8 cellular contexts compared by ENCODE assay signal in genomic region chr22:40179535-40179934, GRCh38. TPM values are rescaled to one million over a fixed set of nuclear protein-coding genes. Genes with fewer than 3 reads are reported as not detected.
DNase-seq lines count a peak whose midpoint lies in the region; ATAC-seq and TF ChIP-seq lines count a peak whose summit lies in the region.

No MANE protein-coding gene starts in this region.

- POLR2A ChIA-PET in SK-N-SH (lab: Yijun Ruan, JAX), result no interaction called here

- DNase-seq in SK-N-SH, result no peak
- DNase-seq in activated naive CD4-positive, alpha-beta T cell treated with anti-CD3 and anti-CD28 coated beads, Interleukin-2, amount 50 U/mL, for 72 hours (ENCODE audit: low spot score in 2 of 2), result no peak
- no peak for DNase-seq in immature natural killer cell
- no peak for DNase-seq in hypothalamus (lab: John Stamatoyannopoulos, UW)

- TF ChIP-seq CTCF in SK-N-SH (IDR thresholded peaks at IDR 0.05), result no peak

- peak overlapping the region; percentile 92 to 96 for H3K27ac Mint-ChIP-seq in activated naive CD4-positive, alpha-beta T cell treated with anti-CD3 and anti-CD28 coated beads, Interleukin-2, amount 50 U/mL, for 72 hours
- H3K27ac Mint-ChIP-seq in immature natural killer cell, result peak overlapping the region; percentile 85 to 95 (median 90)

- no peak for TF ChIP-seq RAD21 in SK-N-SH (IDR thresholded peaks at IDR 0.05; ENCODE audit: low read length)

- H3K4me1 ChIP-seq in SK-N-SH (ENCODE audit: control insufficient read depth in 1 of 2, insufficient read depth in 2 of 2, low read depth in 1 of 2, low read length in 1 of 2) (peaks cover 11 to 13% of the 10 kb centered on the region in 2 experiments; a peak in 3 of 4 replicates), stomach smooth muscle (ENCODE audit: control insufficient read depth, insufficient read depth, low read length) (peaks cover 38% of the 10 kb centered on the region)

- H3K4me2 ChIP-seq in SK-N-SH, result peak overlapping the region; percentile 74

- H3K9me3 Mint-ChIP-seq in activated naive CD4-positive, alpha-beta T cell treated with anti-CD3 and anti-CD28 coated beads, Interleukin-2, amount 50 U/mL, for 72 hours, result peaks cover 0 to 6% of the 10 kb centered on the region in 2 donors
- H3K9me3 Mint-ChIP-seq in immature natural killer cell, result no peaks in the 10 kb centered on the region

- no peak overlapping the region for H2AFZ ChIP-seq in SK-N-SH (ENCODE audit: low read depth)

- H3K9ac ChIP-seq in SK-N-SH (peak overlapping the region; percentile 94), stomach smooth muscle (ENCODE audit: low read length in 2 of 2) (peak overlapping the region; percentile 81 to 93)

- H3K4me3 ChIP-seq in SK-N-SH (ENCODE audit: low read depth in 2 of 2, low read length in 1 of 2) (peak overlapping the region; percentile 58 to 74), stomach smooth muscle (ENCODE audit: low read length in 2 of 2) (peak overlapping the region; percentile 86 to 93)

- peak overlapping the region; percentile 82 to 89; a peak in 3 of 4 replicates for H3K27ac ChIP-seq in SK-N-SH (ENCODE audit: low read depth in 2 of 2, low read length in 1 of 2)
- peak overlapping the region; percentile 77 for H3K27ac ChIP-seq in stomach smooth muscle (ENCODE audit: low read length)

- peaks cover 20 to 30% of the 10 kb centered on the region in 2 donors for H3K36me3 Mint-ChIP-seq in activated naive CD4-positive, alpha-beta T cell treated with anti-CD3 and anti-CD28 coated beads, Interleukin-2, amount 50 U/mL, for 72 hours
- no peaks in the 10 kb centered on the region for H3K36me3 Mint-ChIP-seq in immature natural killer cell

- H3K79me2 ChIP-seq in SK-N-SH (ENCODE audit: insufficient read depth), result peaks cover 65% of the 10 kb centered on the region

- no peaks in the 10 kb centered on the region for H3K27me3 ChIP-seq in SK-N-SH (ENCODE audit: insufficient read depth)
- H3K27me3 ChIP-seq in stomach smooth muscle (ENCODE audit: control insufficient read depth in 1 of 2, insufficient read depth in 2 of 2, low read length in 2 of 2), result no peaks in the 10 kb centered on the region

- peaks cover 67 to 87% of the 10 kb centered on the region in 2 donors for H3K4me1 Mint-ChIP-seq in immature natural killer cell

- H3K9me2 ChIP-seq in SK-N-SH, result no peaks in the 10 kb centered on the region

- H4K20me1 ChIP-seq in SK-N-SH (ENCODE audit: insufficient read depth), result peaks cover 16% of the 10 kb centered on the region

- H3K36me3 ChIP-seq in SK-N-SH (replicated peaks in 1 of 2; ENCODE audit: control insufficient read depth in 1 of 2, insufficient read depth in 2 of 2, low read length in 1 of 2) (no peaks in the 10 kb centered on the region), stomach smooth muscle (ENCODE audit: control insufficient read depth in 2 of 2, insufficient read depth in 2 of 2, low read length in 2 of 2) (no peaks in the 10 kb centered on the region)

- ATAC-seq in SK-N-SH treated with all-trans-retinoic acid at 6 μM for 48 hours, result no peak
- no peak for ATAC-seq in activated naive CD4-positive, alpha-beta T cell treated with anti-CD3 and anti-CD28 coated beads, Interleukin-2, amount 50 U/mL, for 72 hours
- no peak for ATAC-seq in GM18907 (IDR thresholded peaks at IDR 0.05; ENCODE audit: unreplicated experiment)
- no peak for ATAC-seq in esophagus mucosa

- peaks cover 13% of the 10 kb centered on the region for H3F3A ChIP-seq in SK-N-SH (replicated peaks; ENCODE audit: insufficient read depth)

- no peak for TF ChIP-seq EP300 in SK-N-SH (IDR thresholded peaks at IDR 0.05; ENCODE audit: borderline replicate concordance in 1 of 2, low read depth in 1 of 2, low read length in 1 of 2)

- CTCF ChIA-PET in SK-N-SH (lab: Yijun Ruan, JAX), result interaction anchor here (1.0 to 1.7 kb wide), 2 partner anchors 9 to 168 kb away, joined by 3 to 4 read pairs; no protein-coding TSS in a partner anchor

- H3K9me3 ChIP-seq in SK-N-SH (no peaks in the 10 kb centered on the region), stomach smooth muscle (ENCODE audit: control insufficient read depth in 2 of 2, low read length in 2 of 2) (no peaks in the 10 kb centered on the region)

- peaks cover 0 to 9% (median 8%) of the 10 kb centered on the region in 3 donors for H3K27me3 Mint-ChIP-seq in immature natural killer cell (ENCODE audit: low read depth in 3 of 3)

- H3K4me3 Mint-ChIP-seq in immature natural killer cell, result peak overlapping the region; percentile 85 to 94 (median 89)

- 17% methylated on average over 2 of the region's 2 CpGs for WGBS in SK-N-SH (ENCODE audit: low lambda C conversion rate)

TF ChIP-seq in SK-N-SH, 30 proteins besides CTCF, POLR2A, EP300 and RAD21 (continues in another document):
- no peak for TF ChIP-seq MEF2A (IDR thresholded peaks at IDR 0.05; ENCODE audit: borderline replicate concordance, low read depth)
- no peak for TF ChIP-seq USF1 (IDR thresholded peaks at IDR 0.05; ENCODE audit: borderline replicate concordance, low read depth)
- TF ChIP-seq ZBTB33 (IDR thresholded peaks at IDR 0.05; ENCODE audit: borderline replicate concordance, low read depth), result no peak
- no peak for TF ChIP-seq JUND (IDR thresholded peaks at IDR 0.05)
- no peak for TF ChIP-seq RFX5 (IDR thresholded peaks at IDR 0.05; ENCODE audit: low read length)
- no peak for TF ChIP-seq POLR2AphosphoS5 (IDR thresholded peaks at IDR 0.05; ENCODE audit: low read depth, low read length)
- TF ChIP-seq GABPA (IDR thresholded peaks at IDR 0.05; ENCODE audit: low read depth), result no peak
- no peak for TF ChIP-seq MAX (IDR thresholded peaks at IDR 0.05; ENCODE audit: low read depth)

TF ChIP-seq in SK-N-SH treated with all-trans-retinoic acid at 6 μM for 48 hours, 23 proteins besides CTCF, POLR2A, EP300 and RAD21 (continues in another document):
- no peak for TF ChIP-seq RARB (CRISPR knock-in tag; IDR thresholded peaks at IDR 0.05)
- no peak for TF ChIP-seq ISL1 (CRISPR knock-in tag; IDR thresholded peaks at IDR 0.05)
- no peak for TF ChIP-seq TSHZ2 (CRISPR knock-in tag; IDR thresholded peaks at IDR 0.05)
- TF ChIP-seq ZC3H10 (CRISPR knock-in tag; IDR thresholded peaks at IDR 0.05), result no peak
- no peak for TF ChIP-seq ARNTL (CRISPR knock-in tag; IDR thresholded peaks at IDR 0.05; ENCODE audit: borderline replicate concordance, low read depth)
- no peak for TF ChIP-seq ZNF8 (CRISPR knock-in tag; IDR thresholded peaks at IDR 0.05)
- no peak for TF ChIP-seq ZFP30 (CRISPR knock-in tag; IDR thresholded peaks at IDR 0.05)
- TF ChIP-seq CSRNP3 (CRISPR knock-in tag; IDR thresholded peaks at IDR 0.05), result no peak
- TF ChIP-seq TOX (CRISPR knock-in tag; IDR thresholded peaks at IDR 0.05; ENCODE audit: borderline replicate concordance), result no peak
- TF ChIP-seq SNAI2 (CRISPR knock-in tag; IDR thresholded peaks at IDR 0.05), result no peak
- TF ChIP-seq TCF4 (CRISPR knock-in tag; IDR thresholded peaks at IDR 0.05; ENCODE audit: borderline replicate concordance), result no peak

RNA-seq across cellular contexts. Expression of gene TNRC6B, which starts 1.8 kb away (rescaled TPM):
- 1.2 and 1.5 TPM in 2 replicates for polyA plus RNA-seq in SK-N-SH (2012; rRNA removed)
- 0.84 and 1.00 TPM in 2 replicates for polyA plus RNA-seq in SK-N-SH (2012; cell fraction: cytosol; rRNA removed)
- polyA plus RNA-seq in SK-N-SH (2012; cell fraction: nucleus; rRNA removed), result 2.6 and 5.5 TPM in 2 replicates
- 10 to 100 TPM; 57.7 to 63.2 TPM for total RNA-seq in activated naive CD4-positive, alpha-beta T cell treated with anti-CD3 and anti-CD28 coated beads, Interleukin-2, amount 50 U/mL, for 72 hours
- polyA plus RNA-seq in immature natural killer cell, result 10 to 100 TPM; 12.9 to 90.1 (median 29.7) TPM
- total RNA-seq in esophagus mucosa, result 19.3 TPM
